1 cellular context compared by ENCODE assay signal in the genomic region with DNA sequence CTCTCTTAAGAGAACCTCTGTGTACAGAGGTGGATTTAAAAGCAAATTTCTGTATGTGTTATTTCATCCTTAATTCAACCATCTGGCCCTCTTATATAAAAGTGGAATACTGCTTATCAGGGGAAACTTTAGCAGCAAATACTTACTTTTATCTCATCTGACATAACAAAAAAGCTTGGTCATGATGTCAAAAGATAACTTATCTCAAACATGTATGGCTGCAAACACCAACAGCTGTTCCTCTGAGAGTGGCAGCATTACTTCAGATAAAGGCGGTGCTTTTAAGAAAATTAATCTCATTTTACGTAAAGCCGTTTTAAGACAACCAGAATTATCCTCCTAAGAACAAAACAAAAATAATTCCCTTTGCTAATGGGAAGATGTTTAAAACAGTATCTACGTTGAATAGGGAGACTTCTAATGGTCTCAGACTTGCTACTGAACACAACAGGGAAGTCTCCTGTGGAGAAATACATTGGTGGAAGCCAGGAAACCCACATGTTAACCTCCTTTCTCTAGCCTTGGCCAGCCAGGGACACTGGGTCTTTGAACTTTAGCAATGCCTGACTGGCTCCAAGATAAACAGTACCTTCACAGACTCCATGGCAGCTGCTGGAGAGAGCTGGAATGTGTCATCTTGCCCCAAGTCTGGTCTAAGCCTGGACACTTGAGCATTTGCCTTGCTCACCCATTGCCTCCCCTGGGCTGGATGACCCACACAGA.
A peak's percentile ranks its signal among the peaks of the same experiment; 100 is the strongest.
TF ChIP-seq lines count a peak whose summit lies in the region.

No MANE protein-coding gene starts in this region.

TF ChIP-seq in liver, 16 proteins besides CTCF, POLR2A, EP300 and RAD21 (continued from another document):
- TF ChIP-seq, protein P1, sequence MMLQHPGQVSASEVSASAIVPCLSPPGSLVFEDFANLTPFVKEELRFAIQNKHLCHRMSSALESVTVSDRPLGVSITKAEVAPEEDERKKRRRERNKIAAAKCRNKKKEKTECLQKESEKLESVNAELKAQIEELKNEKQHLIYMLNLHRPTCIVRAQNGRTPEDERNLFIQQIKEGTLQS (IDR thresholded peaks at IDR 0.05), result peak; percentile 47
- TF ChIP-seq, protein P2, sequence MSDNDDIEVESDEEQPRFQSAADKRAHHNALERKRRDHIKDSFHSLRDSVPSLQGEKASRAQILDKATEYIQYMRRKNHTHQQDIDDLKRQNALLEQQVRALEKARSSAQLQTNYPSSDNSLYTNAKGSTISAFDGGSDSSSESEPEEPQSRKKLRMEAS (IDR thresholded peaks at IDR 0.05), result peak; percentile 91
- TF ChIP-seq JUND (IDR thresholded peaks at IDR 0.05), result peak; percentile 85 to 87
- TF ChIP-seq YY1 (IDR thresholded peaks at IDR 0.05), result peak; percentile 92
- TF ChIP-seq SP1 (IDR thresholded peaks at IDR 0.05), result peak; percentile 86
- peak; percentile 51 for TF ChIP-seq HNF4G (IDR thresholded peaks at IDR 0.05)
